Comparison of ENCODE assay signal across 11 cellular contexts in genomic region chr4:37661643-37662221, GRCh38. TPM values are rescaled to one million over a fixed set of nuclear protein-coding genes. Genes with fewer than 3 reads are reported as not detected.
DNase-seq lines count a peak whose midpoint lies in the region; ATAC-seq, FAIRE-seq and TF ChIP-seq lines count a peak whose summit lies in the region.
"Had no signal": no experiment of that assay in that cellular context is flagged by ENCODE, and none has a peak within 500 bp of the region (broad histone marks: within the 10 kb centered on the region; RNA-seq: fewer than 3 reads in every experiment).

No MANE protein-coding gene starts in this region.

- H4K20me1 ChIP-seq in astrocyte (ENCODE audit: insufficient read depth, low read length) (peaks cover 10% of the 10 kb centered on the region), keratinocyte (ENCODE audit: control insufficient read depth, extremely low read depth, insufficient read depth, low read length) (no peaks in the 10 kb centered on the region)

- DNase-seq in left ventricle myocardium inferior = no peak
- DNase-seq in Right ventricle myocardium inferior (ENCODE audit: missing footprints) = no peak
- DNase-seq in astrocyte (ENCODE audit: low read depth) = peak; percentile 70
- no peak for DNase-seq in keratinocyte (ENCODE audit: low read depth, low spot score)
- DNase-seq in vagina (ENCODE audit: extremely low spot score in 2 of 2) = no peak
- no peak for DNase-seq in NCI-H510A (lab: John Stamatoyannopoulos, UW)
- no peak for DNase-seq in NCI-H1417 (lab: John Stamatoyannopoulos, UW)
- DNase-seq: NCI-H1105 had no signal

- no peaks in the 10 kb centered on the region for H3K27me3 ChIP-seq in left ventricle myocardium inferior (ENCODE audit: low read depth)
- no peaks in the 10 kb centered on the region for H3K27me3 ChIP-seq in astrocyte (ENCODE audit: insufficient read depth, low read length)
- no peaks in the 10 kb centered on the region for H3K27me3 ChIP-seq in keratinocyte (ENCODE audit: control insufficient read depth, extremely low read depth, insufficient read depth, low read length)
- H3K27me3 ChIP-seq in vagina = no peaks in the 10 kb centered on the region
- H3K27me3 ChIP-seq: cardiac muscle cell had no signal

- H3K79me2 ChIP-seq in astrocyte (ENCODE audit: insufficient read depth, low read length) (peaks cover 30% of the 10 kb centered on the region), keratinocyte (ENCODE audit: control insufficient read depth, insufficient read depth, low read length) (peaks cover 26% of the 10 kb centered on the region)

- peaks cover 8% of the 10 kb centered on the region for H3K36me3 ChIP-seq in left ventricle myocardium inferior
- no peaks in the 10 kb centered on the region for H3K36me3 ChIP-seq in astrocyte (ENCODE audit: insufficient read depth, low read length)
- H3K36me3 ChIP-seq in keratinocyte (ENCODE audit: control insufficient read depth in 2 of 2, extremely low read depth in 1 of 2, insufficient read depth in 2 of 2, low read length in 2 of 2) = no peaks in the 10 kb centered on the region
- no peaks in the 10 kb centered on the region for H3K36me3 ChIP-seq in vagina
- H3K36me3 ChIP-seq: cardiac muscle cell had no signal

- H3K9me3 ChIP-seq in left ventricle myocardium inferior (replicated peaks) (peaks cover 9% of the 10 kb centered on the region), astrocyte (ENCODE audit: insufficient read depth, low read depth, low read length) (no peaks in the 10 kb centered on the region), keratinocyte (ENCODE audit: control insufficient read depth, low read depth, low read length) (no peaks in the 10 kb centered on the region), vagina (peaks cover 4% of the 10 kb centered on the region)

- ATAC-seq in Right ventricle myocardium inferior (no peak), HG03139 (IDR thresholded peaks at IDR 0.05; ENCODE audit: unreplicated experiment) (no peak)

- no peak for FAIRE-seq in astrocyte (lab: Jason Lieb, UNC)
- FAIRE-seq in keratinocyte (lab: Jason Lieb, UNC) = no peak
- FAIRE-seq: G401.6 had no signal

- TF ChIP-seq CTCF in left ventricle myocardium inferior (IDR thresholded peaks at IDR 0.05; ENCODE audit: borderline replicate concordance) (no peak), astrocyte (IDR thresholded peaks at IDR 0.05; ENCODE audit: insufficient read depth, low read depth, low read length) (no peak), keratinocyte (optimal IDR thresholded peaks at IDR 0.05 in 1 of 3, IDR thresholded peaks at IDR 0.05 in 1 of 3, conservative IDR thresholded peaks at IDR 0.05 in 1 of 3; ENCODE audit: extremely low read depth in 1 of 3, insufficient read depth in 2 of 3, low read length in 3 of 3) (no peak), vagina (IDR thresholded peaks at IDR 0.05) (no peak)

- H3K27ac ChIP-seq in left ventricle myocardium inferior (replicated peaks) = peak overlapping the region; percentile 72
- H3K27ac ChIP-seq in astrocyte (ENCODE audit: low read depth, low read length) = no peak overlapping the region
- no peak overlapping the region for H3K27ac ChIP-seq in keratinocyte (ENCODE audit: control insufficient read depth, insufficient read depth, low read length)
- H3K27ac ChIP-seq in vagina = peak overlapping the region; percentile 40

- H3K9ac ChIP-seq in astrocyte (ENCODE audit: low read length) (no peak overlapping the region), keratinocyte (ENCODE audit: control insufficient read depth, extremely low read depth, insufficient read depth, low read length) (no peak overlapping the region)

- no peak overlapping the region for H3K4me3 Mint-ChIP-seq in astrocyte (ENCODE audit: unreplicated experiment)

- H3K27me3 Mint-ChIP-seq in astrocyte (ENCODE audit: low read depth, unreplicated experiment) = no peaks in the 10 kb centered on the region

- H2AFZ ChIP-seq in astrocyte (ENCODE audit: low read depth, low read length) (no peak overlapping the region), keratinocyte (ENCODE audit: control insufficient read depth, low read length) (no peak overlapping the region)

- H3K4me2 ChIP-seq in astrocyte (ENCODE audit: low read length) (peak overlapping the region; percentile 49), keratinocyte (ENCODE audit: control insufficient read depth, extremely low read depth, insufficient read depth, low read depth, low read length) (peak overlapping the region; percentile 15)

- dilution Hi-C loops in keratinocyte (cut with MboI; ENCODE audit: extremely low pct_ligation_motif_present, low sequenced_read_pairs) = no loop called here

- peaks cover 6% of the 10 kb centered on the region for H3K36me3 Mint-ChIP-seq in astrocyte (ENCODE audit: low read depth, unreplicated experiment)

- H3K27ac Mint-ChIP-seq in astrocyte (ENCODE audit: unreplicated experiment) = peak overlapping the region; percentile 47

- TF ChIP-seq POLR2A in vagina (IDR thresholded peaks at IDR 0.05) = no peak

- H3K9me3 Mint-ChIP-seq in astrocyte (ENCODE audit: unreplicated experiment) = peaks cover 2% of the 10 kb centered on the region

- intact Hi-C loops in left ventricle myocardium inferior (cut with micrococcal nuclease) (no loop called here), Right ventricle myocardium inferior (cut with DNase I) (loop anchor here (10.0 kb wide), 1 partner anchor 373 kb away; no protein-coding TSS in a partner anchor), vagina (cut with DNase I) (no loop called here)

- H3K4me3 ChIP-seq in left ventricle myocardium inferior (no peak overlapping the region), astrocyte (ENCODE audit: insufficient read depth, low read depth, low read length) (no peak overlapping the region), keratinocyte (ENCODE audit: control insufficient read depth in 2 of 3, extremely low read depth in 1 of 3, insufficient read depth in 2 of 3, low read depth in 1 of 3, low read length in 3 of 3) (no peak overlapping the region), vagina (no peak overlapping the region)
- H3K4me3 ChIP-seq: cardiac muscle cell had no signal

- H3K9me1 ChIP-seq in keratinocyte (ENCODE audit: control insufficient read depth, extremely low read depth, insufficient read depth, low read length) = peaks cover 2% of the 10 kb centered on the region

- H3K4me1 Mint-ChIP-seq in astrocyte (ENCODE audit: low read depth, unreplicated experiment) = peaks cover 53% of the 10 kb centered on the region

- peaks cover 87% of the 10 kb centered on the region for H3K4me1 ChIP-seq in left ventricle myocardium inferior
- peaks cover 37% of the 10 kb centered on the region for H3K4me1 ChIP-seq in astrocyte (ENCODE audit: insufficient read depth, low read length)
- peaks cover 28% of the 10 kb centered on the region for H3K4me1 ChIP-seq in keratinocyte (ENCODE audit: control insufficient read depth, extremely low read depth, insufficient read depth, low read length)
- peaks cover 64% of the 10 kb centered on the region for H3K4me1 ChIP-seq in vagina

RNA-seq across cellular contexts. Expression of gene RELL1, which starts 24.4 kb away (rescaled TPM):
- total RNA-seq in left ventricle myocardium inferior (22.2 TPM), Right ventricle myocardium inferior (23.6 TPM), astrocyte (23.1 and 26.9 TPM in 2 replicates), vagina (38.8 TPM)
- polyA plus RNA-seq in keratinocyte = 4.1 to 15.6 TPM (median 9.3 TPM) in 3 replicates
- 3.1 TPM for polyA plus RNA-seq in keratinocyte (2011; ENCODE audit: low read depth)
- polyA plus RNA-seq in keratinocyte (2011; cell fraction: cytosol; rRNA removed) = 5.5 and 7.2 TPM in 2 replicates
- polyA plus RNA-seq in keratinocyte (2011; cell fraction: nucleus; rRNA removed) = 7.1 and 7.7 TPM in 2 replicates
- 6.1 and 10.4 TPM in 2 replicates for polyA plus RNA-seq in keratinocyte (2012; ENCODE audit: low replicate concordance)
- 9.1 to 23.6 TPM (median 22.2 TPM) in 3 replicates for polyA minus RNA-seq in keratinocyte
- polyA minus RNA-seq in keratinocyte (2011; cell fraction: cytosol; rRNA and poly(A)+ RNA removed) = 22.6 TPM
- 10.1 and 16.2 TPM in 2 replicates for polyA minus RNA-seq in keratinocyte (2011; cell fraction: nucleus; rRNA and poly(A)+ RNA removed)

Comparison
In these comparisons a context has a peak if more than half of its experiments do, and no peak if none do; other contexts are left out.
1. H3K27ac ChIP-seq: peak in left ventricle myocardium inferior (single experiment) and vagina (single experiment); none in astrocyte (single experiment) and keratinocyte (single experiment).